In genomic region chr10:101940916-101941315, GRCh38 we compare ENCODE assay signal across 16 cellular contexts.
DNase-seq lines count a peak whose midpoint lies in the region; ATAC-seq and TF ChIP-seq lines count a peak whose summit lies in the region.
"Had no signal": no experiment of that assay in that cellular context is flagged by ENCODE, and none has a peak within 500 bp of the region (broad histone marks: within the 10 kb centered on the region; RNA-seq: fewer than 3 reads in every experiment).

No MANE protein-coding gene starts in this region.

- peak overlapping the region; percentile 13 for H3K27ac Mint-ChIP-seq in osteocyte (ENCODE audit: unreplicated experiment)

- no peaks in the 10 kb centered on the region for H3K9me3 Mint-ChIP-seq in osteocyte (ENCODE audit: unreplicated experiment)

- peaks cover 52% of the 10 kb centered on the region for H3K4me1 ChIP-seq in RWPE2 (ENCODE audit: insufficient read depth, poor library complexity, severe bottlenecking)

- peaks cover 39% of the 10 kb centered on the region for H3K4me1 Mint-ChIP-seq in osteocyte (ENCODE audit: unreplicated experiment)

- ATAC-seq in RWPE2 (ENCODE audit: low read depth) (no peak), GM18517 (IDR thresholded peaks at IDR 0.05; ENCODE audit: unreplicated experiment) (no peak)
- ATAC-seq: sciatic nerve had no signal

- peaks cover 3% of the 10 kb centered on the region; the same call in 1 of the 2 replicates for H3K36me3 ChIP-seq in RWPE2 (ENCODE audit: low read depth)
- H3K36me3 ChIP-seq: tibial artery had no signal

- no peaks in the 10 kb centered on the region for H3K9me3 ChIP-seq in RWPE2 (ENCODE audit: severe bottlenecking)
- H3K9me3 ChIP-seq: tibial artery had no signal

- no peaks in the 10 kb centered on the region for H3K27me3 ChIP-seq in RWPE2 (ENCODE audit: insufficient read depth, poor library complexity, severe bottlenecking)
- H3K27me3 ChIP-seq: tibial artery had no signal

- peak; percentile 65 for DNase-seq in HCEC 1CT
- no peak for DNase-seq in RWPE2 (ENCODE audit: low spot score)
- DNase-seq in epithelial cell of prostate (ENCODE audit: low read depth, low spot score) = no peak
- no peak for DNase-seq in osteocyte (ENCODE audit: extremely low spot score, unreplicated experiment)
- no peak for DNase-seq in caudate nucleus (lab: John Stamatoyannopoulos, UW)
- no peak for DNase-seq in GM19238 (ENCODE audit: insufficient read length, low spot score)
- DNase-seq: activated naive CD4-positive, alpha-beta T cell; amygdala; glutamatergic neuron; NCI-H1105; NCI-H510A; SHP77; stimulated activated naive CD4-positive, alpha-beta T cell; tibial artery had no signal

- H3K4me3 ChIP-seq in RWPE2 (ENCODE audit: severe bottlenecking) = no peak overlapping the region
- H3K4me3 ChIP-seq: tibial artery had no signal

- H3K27me3 Mint-ChIP-seq in osteocyte (ENCODE audit: unreplicated experiment) = no peaks in the 10 kb centered on the region

- TF ChIP-seq CTCF in RWPE2 (IDR thresholded peaks at IDR 0.05; ENCODE audit: poor library complexity, severe bottlenecking) = no peak
- no peak for TF ChIP-seq CTCF in osteocyte (IDR thresholded peaks at IDR 0.05)

- peaks cover 16% of the 10 kb centered on the region for H3K36me3 Mint-ChIP-seq in osteocyte (ENCODE audit: unreplicated experiment)

- H3K27ac ChIP-seq in RWPE2 (ENCODE audit: poor library complexity, severe bottlenecking) (peak overlapping the region; percentile 70), epithelial cell of prostate (peak overlapping the region; percentile 32), caudate nucleus (ENCODE audit: low read depth, low read length) (no peak overlapping the region)

- H3K4me3 Mint-ChIP-seq in osteocyte (ENCODE audit: unreplicated experiment) = no peak overlapping the region
